Comparison of ENCODE assay signal across 19 cellular contexts in the genomic region with DNA sequence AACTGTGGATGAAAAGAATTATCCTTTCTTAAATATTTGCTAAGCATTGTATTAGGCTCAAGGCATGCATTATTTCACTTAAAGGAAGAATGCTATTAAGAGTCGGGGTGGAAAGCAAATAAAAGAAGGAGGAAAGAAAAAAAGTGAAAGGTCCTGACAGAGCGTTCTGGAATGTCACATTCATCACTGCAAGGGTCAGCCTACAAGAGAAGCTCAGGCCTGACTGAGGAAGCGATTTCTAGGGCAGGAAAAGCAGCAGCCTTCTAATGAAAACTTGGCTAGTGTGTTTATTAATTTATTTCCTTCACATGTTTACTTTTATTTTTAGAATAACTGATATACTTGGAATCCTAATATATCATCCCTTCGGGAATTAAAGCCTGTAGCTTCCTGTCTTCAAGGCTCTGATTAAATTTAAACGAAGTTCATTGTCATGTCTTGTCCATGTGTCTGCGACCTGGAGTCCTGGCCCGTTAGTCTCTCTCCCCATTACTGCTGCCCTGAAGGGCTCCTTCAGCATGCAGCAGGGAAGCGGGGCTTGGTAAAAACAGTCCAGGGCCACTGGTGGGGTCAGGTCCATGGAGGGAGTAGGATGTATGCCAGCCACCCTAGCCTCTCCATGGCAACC.
DNase-seq lines count a peak whose midpoint lies in the region; ATAC-seq, FAIRE-seq and TF ChIP-seq lines count a peak whose summit lies in the region.
"Had no signal": no experiment of that assay in that cellular context is flagged by ENCODE, and none has a peak within 500 bp of the region (broad histone marks: within the 10 kb centered on the region; RNA-seq: fewer than 3 reads in every experiment).

No MANE protein-coding gene starts in this region.

- H3K9ac ChIP-seq in SK-N-SH (no peak overlapping the region), trophoblast cell (ENCODE audit: low read length) (no peak overlapping the region)
- H3K9ac ChIP-seq: BLaER1, KMS-11 had no signal

- no peak overlapping the region for H3K23ac ChIP-seq in trophoblast cell (ENCODE audit: low read length)

- ATAC-seq in SK-N-SH treated with all-trans-retinoic acid at 6 μM for 48 hours: peak; percentile 51; the same call in 2 of the 3 replicates
- ATAC-seq in esophagus mucosa: no peak
- no peak for ATAC-seq in GM21576 (IDR thresholded peaks at IDR 0.05; ENCODE audit: unreplicated experiment)
- ATAC-seq: CD8-positive, alpha-beta T cell had no signal

- no peaks in the 10 kb centered on the region for H3K79me1 ChIP-seq in trophoblast cell (ENCODE audit: low read length)

- WGBS in SK-N-SH (ENCODE audit: low lambda C conversion rate): 81% methylated on average over 8 of the region's 8 CpGs
- WGBS in trophoblast cell (ENCODE audit: extremely low coverage, insufficient coverage, insufficient read length): no CpG with 5 or more reads among the region's 8 CpGs

- DNase-seq in SK-N-SH (no peak), bronchial epithelial cell (ENCODE audit: low read depth) (peak; percentile 29), kidney tubule cell (ENCODE audit: low spot score) (peak; percentile 25), trophoblast cell (no peak)
- no peak for DNase-seq in stimulated activated CD4-positive, alpha-beta T cell treated with anti-CD3 and anti-CD28 coated beads, Interleukin-4, amount 100 ng/mL, for 4 hours
- DNase-seq: 8988T; CD8-positive, alpha-beta T cell; HFFc6; NCI-H1436; NCI-H2029; NCI-H510A treated with DMSO at 0.1 percent for 48 hours; NCI-H82 had no signal

- TF ChIP-seq EP300 in SK-N-SH (IDR thresholded peaks at IDR 0.05; ENCODE audit: borderline replicate concordance in 1 of 2, low read depth in 1 of 2, low read length in 1 of 2): no peak

- no peak overlapping the region for H3K4me2 ChIP-seq in SK-N-SH
- H3K4me2 ChIP-seq in trophoblast cell (ENCODE audit: low read length): no peak overlapping the region
- H3K4me2 ChIP-seq: BLaER1, KMS-11 had no signal

- no peak overlapping the region for H3K14ac ChIP-seq in trophoblast cell (ENCODE audit: low read length)

- H3F3A ChIP-seq in SK-N-SH (replicated peaks; ENCODE audit: insufficient read depth): no peaks in the 10 kb centered on the region

- no peaks in the 10 kb centered on the region for H3K9me2 ChIP-seq in SK-N-SH

- no peak overlapping the region for H3K4ac ChIP-seq in trophoblast cell (ENCODE audit: low read depth, low read length)

- TF ChIP-seq CTCF in SK-N-SH (IDR thresholded peaks at IDR 0.05): no peak
- TF ChIP-seq CTCF in bronchial epithelial cell (IDR thresholded peaks at IDR 0.05; ENCODE audit: insufficient read depth, low read length, severe bottlenecking): no peak

- TF ChIP-seq RAD21 in SK-N-SH (IDR thresholded peaks at IDR 0.05; ENCODE audit: low read length): no peak

- peak overlapping the region; percentile 48 for H4K8ac ChIP-seq in trophoblast cell (ENCODE audit: low read depth, low read length)

- peak overlapping the region; percentile 73 for H2BK12ac ChIP-seq in trophoblast cell (ENCODE audit: low read length)

- peak overlapping the region; percentile 58 for H2BK120ac ChIP-seq in trophoblast cell (ENCODE audit: insufficient read depth, low read length, poor library complexity)

- no peak overlapping the region for H4K12ac ChIP-seq in trophoblast cell (ENCODE audit: low read depth, low read length)

- CTCF ChIA-PET in SK-N-SH (lab: Yijun Ruan, JAX): no interaction called here

- H3K4me1 ChIP-seq in SK-N-SH (ENCODE audit: control insufficient read depth in 1 of 2, insufficient read depth in 2 of 2, low read depth in 1 of 2, low read length in 1 of 2) (no peaks in the 10 kb centered on the region; a peak in 1 of 4 replicates), trophoblast cell (ENCODE audit: control insufficient read depth in 1 of 2, insufficient read depth in 2 of 2, low read length in 2 of 2) (peaks cover 4 to 7% of the 10 kb centered on the region in 2 experiments)

- H3K18ac ChIP-seq in trophoblast cell (ENCODE audit: low read length): no peak overlapping the region

- no peak overlapping the region for H2AK5ac ChIP-seq in trophoblast cell (ENCODE audit: low read length)

- H2BK5ac ChIP-seq in trophoblast cell (ENCODE audit: low read depth, low read length, poor library complexity): no peak overlapping the region

- no peaks in the 10 kb centered on the region for H4K20me1 ChIP-seq in SK-N-SH (ENCODE audit: insufficient read depth)
- H4K20me1 ChIP-seq: BLaER1 had no signal

- H3K9me3 ChIP-seq in SK-N-SH: no peaks in the 10 kb centered on the region
- H3K9me3 ChIP-seq in trophoblast cell (ENCODE audit: insufficient read depth, low read depth, low read length): no peaks in the 10 kb centered on the region
- H3K9me3 ChIP-seq: BLaER1 had no signal

- H3K36me3 ChIP-seq in SK-N-SH (replicated peaks in 1 of 2; ENCODE audit: control insufficient read depth in 1 of 2, insufficient read depth in 2 of 2, low read length in 1 of 2): no peaks in the 10 kb centered on the region
- H3K36me3 ChIP-seq in bronchial epithelial cell (ENCODE audit: control insufficient read depth, insufficient read depth, low read length): no peaks in the 10 kb centered on the region
- H3K36me3 ChIP-seq in trophoblast cell (ENCODE audit: control insufficient read depth in 1 of 2, insufficient read depth in 2 of 2, low read length in 2 of 2): no peaks in the 10 kb centered on the region
- H3K36me3 ChIP-seq: BLaER1 had no signal

- H3K27me3 ChIP-seq in SK-N-SH (ENCODE audit: insufficient read depth): no peaks in the 10 kb centered on the region
- H3K27me3 ChIP-seq in bronchial epithelial cell (ENCODE audit: control insufficient read depth, insufficient read depth, low read length): no peaks in the 10 kb centered on the region
- H3K27me3 ChIP-seq in trophoblast cell (ENCODE audit: insufficient read depth, low read length): no peaks in the 10 kb centered on the region
- H3K27me3 ChIP-seq: BLaER1 had no signal

- peak overlapping the region in 1 of 2 experiments; percentile 6; a peak in 1 of 4 replicates for H3K27ac ChIP-seq in SK-N-SH (ENCODE audit: low read depth in 2 of 2, low read length in 1 of 2)
- peak overlapping the region; percentile 11 for H3K27ac ChIP-seq in trophoblast cell (ENCODE audit: low read depth, low read length)
- H3K27ac ChIP-seq: BLaER1, KMS-11 had no signal

- no peaks in the 10 kb centered on the region for H3K79me2 ChIP-seq in SK-N-SH (ENCODE audit: insufficient read depth)
- H3K79me2 ChIP-seq in trophoblast cell (ENCODE audit: control insufficient read depth, insufficient read depth, low read length, poor library complexity): no peaks in the 10 kb centered on the region

- H3K4me3 ChIP-seq in SK-N-SH (ENCODE audit: low read depth in 2 of 2, low read length in 1 of 2) (no peak overlapping the region), bronchial epithelial cell (ENCODE audit: low read depth, low read length) (no peak overlapping the region), trophoblast cell (ENCODE audit: low read depth, low read length) (no peak overlapping the region)
- H3K4me3 ChIP-seq: BLaER1 had no signal

- H4K91ac ChIP-seq in trophoblast cell (ENCODE audit: low read depth, low read length): peak overlapping the region; percentile 81

- H2AFZ ChIP-seq in SK-N-SH (ENCODE audit: low read depth) (no peak overlapping the region), trophoblast cell (ENCODE audit: insufficient read depth, low read length, poor library complexity) (no peak overlapping the region)

- POLR2A ChIA-PET in SK-N-SH (lab: Yijun Ruan, JAX): no interaction called here

- no peak for FAIRE-seq in bronchial epithelial cell (lab: Jason Lieb, UNC)
- FAIRE-seq: GM12892, H54 had no signal

TF ChIP-seq in SK-N-SH treated with all-trans-retinoic acid at 6 μM for 48 hours, 23 proteins besides CTCF, POLR2A, EP300 and RAD21:
- no peak for TF ChIP-seq TCF4 (CRISPR knock-in tag; IDR thresholded peaks at IDR 0.05; ENCODE audit: borderline replicate concordance)
- TF ChIP-seq TOX (CRISPR knock-in tag; IDR thresholded peaks at IDR 0.05; ENCODE audit: borderline replicate concordance): no peak
- no peak for TF ChIP-seq ZFP30 (CRISPR knock-in tag; IDR thresholded peaks at IDR 0.05)
- no peak for TF ChIP-seq SNAI2 (CRISPR knock-in tag; IDR thresholded peaks at IDR 0.05)
- TF ChIP-seq ESRRG (CRISPR knock-in tag; IDR thresholded peaks at IDR 0.05): no peak
- no peak for TF ChIP-seq ZFP3 (CRISPR knock-in tag; IDR thresholded peaks at IDR 0.05)
- no peak for TF ChIP-seq ZNF8 (CRISPR knock-in tag; IDR thresholded peaks at IDR 0.05)
- TF ChIP-seq RARB (CRISPR knock-in tag; IDR thresholded peaks at IDR 0.05): no peak
- TF ChIP-seq PPARA (CRISPR knock-in tag; IDR thresholded peaks at IDR 0.05; ENCODE audit: borderline replicate concordance): no peak
TF ChIP-seq in SK-N-SH treated with all-trans-retinoic acid at 6 μM for 48 hours: peak in this region for 0.

TF ChIP-seq in SK-N-SH, 30 proteins besides CTCF, POLR2A, EP300 and RAD21:
- no peak for TF ChIP-seq FOSL2 (IDR thresholded peaks at IDR 0.05; ENCODE audit: borderline replicate concordance, low read depth)
- no peak for TF ChIP-seq NFIC (IDR thresholded peaks at IDR 0.05; ENCODE audit: borderline replicate concordance)

Comparison
In these comparisons a context has a peak if more than half of its experiments do, and no peak if none do; other contexts are left out.
1. DNase-seq: peak in bronchial epithelial cell (single experiment) and kidney tubule cell (single experiment); none in SK-N-SH (single experiment), trophoblast cell (0 of 2) and stimulated activated CD4-positive, alpha-beta T cell treated with anti-CD3 and anti-CD28 coated beads, Interleukin-4, amount 100 ng/mL, for 4 hours (0 of 2).